10 cellular contexts compared by ENCODE assay signal in genomic region chr11:126485021-126485781, GRCh38.
DNase-seq lines count a peak whose midpoint lies in the region; ATAC-seq, FAIRE-seq and TF ChIP-seq lines count a peak whose summit lies in the region.
"Had no signal": no experiment of that assay in that cellular context is flagged by ENCODE, and none has a peak within 500 bp of the region (broad histone marks: within the 10 kb centered on the region; RNA-seq: fewer than 3 reads in every experiment).

No MANE protein-coding gene starts in this region.

- CTCF ChIA-PET in activated CD8-positive, alpha-beta T cell treated with anti-CD3 and anti-CD28 coated beads for 36 hours (lab: Charles Lee) = interaction anchor here (4.3 kb wide), 1 partner anchor 44 kb away, joined by 26 read pairs; no protein-coding TSS in a partner anchor

- no peak overlapping the region for H3K27ac ChIP-seq in gastroesophageal sphincter

- POLR2A ChIA-PET in activated CD8-positive, alpha-beta T cell treated with anti-CD3 and anti-CD28 coated beads for 36 hours (lab: Charles Lee) = no interaction called here

- H3K4me1 ChIP-seq in gastroesophageal sphincter = peaks cover 0 to 8% (median 0%) of the 10 kb centered on the region in 3 donors

- intact Hi-C loops in activated CD8-positive, alpha-beta T cell treated with anti-CD3 and anti-CD28 coated beads for 36 hours (cut with micrococcal nuclease) = no loop called here

- peaks cover 49% of the 10 kb centered on the region for H3K4me1 Mint-ChIP-seq in nephron
- H3K4me1 Mint-ChIP-seq in activated CD8-positive, alpha-beta T cell treated with anti-CD3 and anti-CD28 coated beads for 36 hours (ENCODE audit: low read depth) = peaks cover 6% of the 10 kb centered on the region

- no peak overlapping the region for H3K4me3 Mint-ChIP-seq in nephron
- H3K4me3 Mint-ChIP-seq in activated CD8-positive, alpha-beta T cell treated with anti-CD3 and anti-CD28 coated beads for 36 hours = no peak overlapping the region

- peaks cover 8% of the 10 kb centered on the region for H3K27me3 Mint-ChIP-seq in nephron (ENCODE audit: low read depth)
- peaks cover 3% of the 10 kb centered on the region for H3K27me3 Mint-ChIP-seq in activated CD8-positive, alpha-beta T cell treated with anti-CD3 and anti-CD28 coated beads for 36 hours

- no peak overlapping the region for H3K4me3 ChIP-seq in gastroesophageal sphincter

- H3K27ac Mint-ChIP-seq in nephron = peak overlapping the region in 2 of 3 experiments; percentile 54 to 70
- H3K27ac Mint-ChIP-seq in activated CD8-positive, alpha-beta T cell treated with anti-CD3 and anti-CD28 coated beads for 36 hours = no peak overlapping the region

- TF ChIP-seq CTCF in nephron (IDR thresholded peaks at IDR 0.05; ENCODE audit: unreplicated experiment in 3 of 3) (peak in 2 of 3 experiments; percentile 10 to 18), gastroesophageal sphincter (IDR thresholded peaks at IDR 0.05) (no peak)
- TF ChIP-seq CTCF in activated CD8-positive, alpha-beta T cell treated with anti-CD3 and anti-CD28 coated beads for 36 hours (IDR thresholded peaks at IDR 0.05) = no peak

- DNase-seq in GM12892 (ENCODE audit: insufficient read length) = no peak
- DNase-seq in OCI-M1 (lab: John Stamatoyannopoulos, UW) = peak; percentile 35
- DNase-seq in activated CD8-positive, alpha-beta T cell treated with anti-CD3 and anti-CD28 coated beads for 36 hours = no peak
- DNase-seq: stimulated activated naive CD4-positive, alpha-beta T cell treated with Interleukin-2 at 50 U/mL for 16 hours had no signal

- peaks cover 3% of the 10 kb centered on the region for H3K27me3 ChIP-seq in gastroesophageal sphincter

- WGBS in gastroesophageal sphincter (ENCODE audit: low coverage in 1 of 2), 2 donors = 50 to 79% methylated on average over 2 to 8 of the region's 10 CpGs

- TF ChIP-seq EP300 in gastroesophageal sphincter (IDR thresholded peaks at IDR 0.05) = no peak

- ATAC-seq in HG02610 (IDR thresholded peaks at IDR 0.05; ENCODE audit: unreplicated experiment) = peak; percentile 51
- ATAC-seq in GM18520 (IDR thresholded peaks at IDR 0.05; ENCODE audit: unreplicated experiment) = no peak
- ATAC-seq in HG03139 (IDR thresholded peaks at IDR 0.05; ENCODE audit: unreplicated experiment) = no peak
- no peak for ATAC-seq in activated CD8-positive, alpha-beta T cell treated with anti-CD3 and anti-CD28 coated beads for 36 hours
- ATAC-seq in gastroesophageal sphincter = no peak

- H3K9me3 Mint-ChIP-seq in nephron = no peaks in the 10 kb centered on the region
- no peaks in the 10 kb centered on the region for H3K9me3 Mint-ChIP-seq in activated CD8-positive, alpha-beta T cell treated with anti-CD3 and anti-CD28 coated beads for 36 hours

- peak; percentile 92 for FAIRE-seq in GM12892 (lab: Jason Lieb, UNC)
- FAIRE-seq: colon had no signal

- no peaks in the 10 kb centered on the region for H3K36me3 Mint-ChIP-seq in nephron (ENCODE audit: low read depth)
- no peaks in the 10 kb centered on the region for H3K36me3 Mint-ChIP-seq in activated CD8-positive, alpha-beta T cell treated with anti-CD3 and anti-CD28 coated beads for 36 hours (ENCODE audit: low read depth)

- H3K9me3 ChIP-seq in gastroesophageal sphincter = no peaks in the 10 kb centered on the region

- TF ChIP-seq POLR2A in GM12892 (IDR thresholded peaks at IDR 0.05; ENCODE audit: low read depth, low read length) (no peak), gastroesophageal sphincter (IDR thresholded peaks at IDR 0.05) (no peak)

- no peaks in the 10 kb centered on the region for H3K36me3 ChIP-seq in gastroesophageal sphincter

Comparison
In these comparisons a context has a peak if more than half of its experiments do, and no peak if none do; other contexts are left out.
1. CTCF ChIP-seq: peak in nephron (2 of 3); none in activated CD8-positive, alpha-beta T cell treated with anti-CD3 and anti-CD28 coated beads for 36 hours (single experiment) and gastroesophageal sphincter (0 of 4).